ENCODE assay signal across 32 cellular contexts in genomic region chr4:81408341-81408740, GRCh38.
"Had no signal": no experiment of that assay in that cellular context is flagged by ENCODE, and none has a peak within 500 bp of the region (broad histone marks: within the 10 kb centered on the region; RNA-seq: fewer than 3 reads in every experiment).

No MANE protein-coding gene starts in this region.

- H3K27me3 Mint-ChIP-seq: activated CD8-positive, alpha-beta T cell treated with anti-CD3 and anti-CD28 coated beads for 36 hours; activated T-helper 17 cell treated with anti-CD3 and anti-CD28 coated beads, Interleukin-2, amount 50 U/mL, for 72 hours; central memory CD8-positive, alpha-beta T cell had no signal

- H3K4me3 ChIP-seq: ascending aorta had no signal

- H3K36me3 ChIP-seq: ascending aorta, WERI-Rb-1 had no signal

- ATAC-seq: activated CD4-positive, CD25-positive, alpha-beta regulatory T cell treated with anti-CD3 and anti-CD28 coated beads, Interleukin-2, amount 50 U/mL, for 24 hours; activated CD8-positive, alpha-beta T cell treated with anti-CD3 and anti-CD28 coated beads for 36 hours; activated T-cell treated with anti-CD3 and anti-CD28 coated beads, Interleukin-2, amount 50 U/mL, for 4 hours; activated T-helper 17 cell treated with anti-CD3 and anti-CD28 coated beads, Interleukin-2, amount 50 U/mL, for 72 hours; esophagus mucosa; T-helper 17 cell had no signal

- H3K4me1 Mint-ChIP-seq: activated T-helper 17 cell treated with anti-CD3 and anti-CD28 coated beads, Interleukin-2, amount 50 U/mL, for 72 hours; brain; central memory CD8-positive, alpha-beta T cell had no signal

- H3K9me3 Mint-ChIP-seq: activated B cell treated with CpG ODN at 0.5 μM for 24 hours; activated CD8-positive, alpha-beta T cell treated with anti-CD3 and anti-CD28 coated beads for 36 hours; activated naive CD8-positive, alpha-beta T cell treated with anti-CD3 and anti-CD28 coated beads, Interleukin-2, amount 10 ng/mL, durations not matched to agents 7 days and 5 days; activated T-cell treated with anti-CD3 and anti-CD28 coated beads, Interleukin-2, amount 50 U/mL, for 4 hours; activated T-helper 17 cell treated with anti-CD3 and anti-CD28 coated beads, Interleukin-2, amount 50 U/mL, for 72 hours; central memory CD8-positive, alpha-beta T cell; T-helper 2 cell treated with Interferon-gamma antibody and Interleukin-4, amounts not matched to agents 5 μg/mL and 100 μg/mL, for 36 hours had no signal

- DNase-seq: activated B cell treated with CpG ODN at 0.5 μM for 24 hours; activated CD4-positive, alpha-beta T cell treated with anti-CD3 and anti-CD28 coated beads for 48 hours; activated CD4-positive, alpha-beta T cell treated with anti-CD3 and anti-CD28 coated beads, Interleukin-2, amount 50 U/mL, for 1 hour; activated CD4-positive, alpha-beta T cell treated with anti-CD3 and anti-CD28 coated beads, Interleukin-2, amount 50 U/mL, for 48 hours; activated CD8-positive, alpha-beta memory T cell treated with anti-CD3 and anti-CD28 coated beads for 24 hours; activated CD8-positive, alpha-beta T cell treated with anti-CD3 and anti-CD28 coated beads for 36 hours; activated effector memory CD4-positive, alpha-beta T cell treated with Interleukin-2 at 50 U/mL for 16 hours; activated gamma-delta T cell treated with Interleukin-2 at 50 U/mL for 16 hours; activated naive CD4-positive, alpha-beta T cell treated with anti-CD3 and anti-CD28 coated beads, Interleukin-2, amount 50 U/mL, for 16 hours; activated naive CD4-positive, alpha-beta T cell treated with Interleukin-2 at 50 U/mL for 16 hours; activated naive CD8-positive, alpha-beta T cell treated with anti-CD3 and anti-CD28 coated beads, Interleukin-2, amount 10 ng/mL, durations not matched to agents 7 days and 5 days; activated T-cell treated with anti-CD3 and anti-CD28 coated beads, Interleukin-2, amount 50 U/mL, for 4 hours; cortex of kidney; dermis blood vessel endothelial cell; effector CD4-positive, alpha-beta T cell; foreskin fibroblast; head of caudate nucleus; T-helper 1 cell; T-helper 17 cell; T1000; WERI-Rb-1 had no signal

- H3K9me3 ChIP-seq: ascending aorta had no signal

- H3K36me3 Mint-ChIP-seq: activated naive CD8-positive, alpha-beta T cell treated with anti-CD3 and anti-CD28 coated beads, Interleukin-2, amount 10 ng/mL, durations not matched to agents 7 days and 5 days; brain had no signal

- H3K27me3 ChIP-seq: ascending aorta had no signal

- H3K27ac Mint-ChIP-seq: activated B cell treated with CpG ODN at 0.5 μM for 24 hours; activated CD8-positive, alpha-beta T cell treated with anti-CD3 and anti-CD28 coated beads for 36 hours; activated naive CD8-positive, alpha-beta T cell treated with anti-CD3 and anti-CD28 coated beads, Interleukin-2, amount 10 ng/mL, durations not matched to agents 7 days and 5 days; activated T-helper 17 cell treated with anti-CD3 and anti-CD28 coated beads, Interleukin-2, amount 50 U/mL, for 72 hours; brain; T-helper 17 cell; T-helper 2 cell treated with Interferon-gamma antibody and Interleukin-4, amounts not matched to agents 5 μg/mL and 100 μg/mL, for 36 hours had no signal

- H3K27ac ChIP-seq: ascending aorta, WERI-Rb-1 had no signal

- FAIRE-seq: bronchial epithelial cell, colon, endometrium, frontal cortex had no signal

- H3K4me3 Mint-ChIP-seq: activated B cell treated with CpG ODN at 0.5 μM for 24 hours; activated CD8-positive, alpha-beta T cell treated with anti-CD3 and anti-CD28 coated beads for 36 hours; activated naive CD8-positive, alpha-beta T cell treated with anti-CD3 and anti-CD28 coated beads, Interleukin-2, amount 10 ng/mL, durations not matched to agents 7 days and 5 days; activated T-cell treated with anti-CD3 and anti-CD28 coated beads, Interleukin-2, amount 50 U/mL, for 4 hours; activated T-helper 17 cell treated with anti-CD3 and anti-CD28 coated beads, Interleukin-2, amount 50 U/mL, for 72 hours; brain; central memory CD8-positive, alpha-beta T cell; T-helper 17 cell; T-helper 2 cell treated with Interferon-gamma antibody and Interleukin-4, amounts not matched to agents 5 μg/mL and 100 μg/mL, for 36 hours had no signal
